ENCODE assay signal across 1 cellular context in the genomic region with DNA sequence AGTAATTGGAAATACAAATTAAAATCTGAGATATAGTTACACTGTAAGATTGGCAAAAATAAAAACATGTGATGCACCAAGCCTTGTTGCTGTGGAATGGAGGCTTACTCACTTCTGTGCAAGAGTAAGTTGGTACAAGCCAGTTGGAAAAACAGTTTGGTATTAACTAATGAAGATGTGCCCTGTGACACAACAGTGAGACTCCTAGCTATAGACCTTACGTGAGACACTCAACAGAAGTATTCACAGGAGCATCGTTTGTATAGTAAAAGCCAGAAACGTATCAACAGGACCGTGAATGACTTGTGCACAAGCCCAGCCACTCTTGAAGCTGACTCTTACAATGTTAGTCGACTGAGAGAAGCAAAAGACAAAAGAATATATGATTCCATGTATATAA.
TF ChIP-seq lines count a peak whose summit lies in the region.

No MANE protein-coding gene starts in this region.

TF ChIP-seq in A549, 52 proteins besides CTCF, POLR2A, EP300 and RAD21 (continued from another document):
- TF ChIP-seq, protein P1, sequence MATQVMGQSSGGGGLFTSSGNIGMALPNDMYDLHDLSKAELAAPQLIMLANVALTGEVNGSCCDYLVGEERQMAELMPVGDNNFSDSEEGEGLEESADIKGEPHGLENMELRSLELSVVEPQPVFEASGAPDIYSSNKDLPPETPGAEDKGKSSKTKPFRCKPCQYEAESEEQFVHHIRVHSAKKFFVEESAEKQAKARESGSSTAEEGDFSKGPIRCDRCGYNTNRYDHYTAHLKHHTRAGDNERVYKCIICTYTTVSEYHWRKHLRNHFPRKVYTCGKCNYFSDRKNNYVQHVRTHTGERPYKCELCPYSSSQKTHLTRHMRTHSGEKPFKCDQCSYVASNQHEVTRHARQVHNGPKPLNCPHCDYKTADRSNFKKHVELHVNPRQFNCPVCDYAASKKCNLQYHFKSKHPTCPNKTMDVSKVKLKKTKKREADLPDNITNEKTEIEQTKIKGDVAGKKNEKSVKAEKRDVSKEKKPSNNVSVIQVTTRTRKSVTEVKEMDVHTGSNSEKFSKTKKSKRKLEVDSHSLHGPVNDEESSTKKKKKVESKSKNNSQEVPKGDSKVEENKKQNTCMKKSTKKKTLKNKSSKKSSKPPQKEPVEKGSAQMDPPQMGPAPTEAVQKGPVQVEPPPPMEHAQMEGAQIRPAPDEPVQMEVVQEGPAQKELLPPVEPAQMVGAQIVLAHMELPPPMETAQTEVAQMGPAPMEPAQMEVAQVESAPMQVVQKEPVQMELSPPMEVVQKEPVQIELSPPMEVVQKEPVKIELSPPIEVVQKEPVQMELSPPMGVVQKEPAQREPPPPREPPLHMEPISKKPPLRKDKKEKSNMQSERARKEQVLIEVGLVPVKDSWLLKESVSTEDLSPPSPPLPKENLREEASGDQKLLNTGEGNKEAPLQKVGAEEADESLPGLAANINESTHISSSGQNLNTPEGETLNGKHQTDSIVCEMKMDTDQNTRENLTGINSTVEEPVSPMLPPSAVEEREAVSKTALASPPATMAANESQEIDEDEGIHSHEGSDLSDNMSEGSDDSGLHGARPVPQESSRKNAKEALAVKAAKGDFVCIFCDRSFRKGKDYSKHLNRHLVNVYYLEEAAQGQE (IDR thresholded peaks at IDR 0.05): no peak
- TF ChIP-seq CHD2 (IDR thresholded peaks at IDR 0.05; ENCODE audit: low read length, partially characterized antibody): no peak
- no peak for TF ChIP-seq PHF8 (IDR thresholded peaks at IDR 0.05; ENCODE audit: borderline replicate concordance, low read depth)
- TF ChIP-seq, protein P2, sequence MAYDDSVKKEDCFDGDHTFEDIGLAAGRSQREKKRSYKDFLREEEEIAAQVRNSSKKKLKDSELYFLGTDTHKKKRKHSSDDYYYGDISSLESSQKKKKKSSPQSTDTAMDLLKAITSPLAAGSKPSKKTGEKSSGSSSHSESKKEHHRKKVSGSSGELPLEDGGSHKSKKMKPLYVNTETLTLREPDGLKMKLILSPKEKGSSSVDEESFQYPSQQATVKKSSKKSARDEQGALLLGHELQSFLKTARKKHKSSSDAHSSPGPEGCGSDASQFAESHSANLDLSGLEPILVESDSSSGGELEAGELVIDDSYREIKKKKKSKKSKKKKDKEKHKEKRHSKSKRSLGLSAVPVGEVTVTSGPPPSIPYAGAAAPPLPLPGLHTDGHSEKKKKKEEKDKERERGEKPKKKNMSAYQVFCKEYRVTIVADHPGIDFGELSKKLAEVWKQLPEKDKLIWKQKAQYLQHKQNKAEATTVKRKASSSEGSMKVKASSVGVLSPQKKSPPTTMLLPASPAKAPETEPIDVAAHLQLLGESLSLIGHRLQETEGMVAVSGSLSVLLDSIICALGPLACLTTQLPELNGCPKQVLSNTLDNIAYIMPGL (CRISPR knock-in tag; IDR thresholded peaks at IDR 0.05; ENCODE audit: borderline replicate concordance): no peak
- TF ChIP-seq FOSL2 (IDR thresholded peaks at IDR 0.05): no peak
- no peak for TF ChIP-seq FOSL2 (CRISPR knock-in tag; IDR thresholded peaks at IDR 0.05)
- TF ChIP-seq, protein P3, sequence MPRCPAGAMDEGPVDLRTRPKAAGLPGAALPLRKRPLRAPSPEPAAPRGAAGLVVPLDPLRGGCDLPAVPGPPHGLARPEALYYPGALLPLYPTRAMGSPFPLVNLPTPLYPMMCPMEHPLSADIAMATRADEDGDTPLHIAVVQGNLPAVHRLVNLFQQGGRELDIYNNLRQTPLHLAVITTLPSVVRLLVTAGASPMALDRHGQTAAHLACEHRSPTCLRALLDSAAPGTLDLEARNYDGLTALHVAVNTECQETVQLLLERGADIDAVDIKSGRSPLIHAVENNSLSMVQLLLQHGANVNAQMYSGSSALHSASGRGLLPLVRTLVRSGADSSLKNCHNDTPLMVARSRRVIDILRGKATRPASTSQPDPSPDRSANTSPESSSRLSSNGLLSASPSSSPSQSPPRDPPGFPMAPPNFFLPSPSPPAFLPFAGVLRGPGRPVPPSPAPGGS (IDR thresholded peaks at IDR 0.05): no peak
- no peak for TF ChIP-seq RNF2 (IDR thresholded peaks at IDR 0.05; ENCODE audit: borderline replicate concordance, low read depth)
- no peak for TF ChIP-seq JUN (IDR thresholded peaks at IDR 0.05)
- no peak for TF ChIP-seq TP53 (CRISPR knock-in tag; IDR thresholded peaks at IDR 0.05)
- no peak for TF ChIP-seq NR3C1 (IDR thresholded peaks at IDR 0.05)
- no peak for TF ChIP-seq CEBPB (IDR thresholded peaks at IDR 0.05)
- TF ChIP-seq FOXS1 (CRISPR knock-in tag; IDR thresholded peaks at IDR 0.05): no peak
- no peak for TF ChIP-seq EHF (CRISPR knock-in tag; IDR thresholded peaks at IDR 0.05)
- TF ChIP-seq NPAS2 (CRISPR knock-in tag; IDR thresholded peaks at IDR 0.05; ENCODE audit: borderline replicate concordance): no peak
- no peak for TF ChIP-seq ZSCAN20 (CRISPR knock-in tag; IDR thresholded peaks at IDR 0.05)
- no peak for TF ChIP-seq ZC3H11A (IDR thresholded peaks at IDR 0.05)
- TF ChIP-seq, protein P4, sequence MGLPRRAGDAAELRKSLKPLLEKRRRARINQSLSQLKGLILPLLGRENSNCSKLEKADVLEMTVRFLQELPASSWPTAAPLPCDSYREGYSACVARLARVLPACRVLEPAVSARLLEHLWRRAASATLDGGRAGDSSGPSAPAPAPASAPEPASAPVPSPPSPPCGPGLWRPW (IDR thresholded peaks at IDR 0.05): no peak
